16 cellular contexts compared by ENCODE assay signal in the genomic region with DNA sequence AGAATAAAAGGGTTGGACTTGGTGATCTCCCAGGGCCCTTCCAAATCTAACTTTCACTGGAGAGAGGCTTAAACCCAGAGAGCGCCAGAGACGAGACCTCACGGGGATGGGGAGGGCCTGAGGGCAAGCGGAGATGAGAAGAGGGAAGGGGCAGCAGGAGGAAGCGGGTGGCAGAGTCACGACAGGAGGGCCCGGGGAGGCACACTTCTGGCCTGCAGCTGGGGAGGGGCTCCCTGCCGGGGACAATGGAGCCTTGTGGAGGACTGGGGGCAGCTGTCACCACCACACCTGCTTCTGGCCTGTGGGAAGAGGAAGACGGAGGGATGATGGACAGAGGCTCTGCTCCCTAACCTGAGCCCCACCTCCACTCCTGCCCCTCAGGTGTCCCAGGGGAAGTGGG. TPM values are rescaled to one million over a fixed set of nuclear protein-coding genes. Genes with fewer than 3 reads are reported as not detected.
DNase-seq lines count a peak whose midpoint lies in the region; ATAC-seq and TF ChIP-seq lines count a peak whose summit lies in the region.
"Had no signal": no experiment of that assay in that cellular context is flagged by ENCODE, and none has a peak within 500 bp of the region (broad histone marks: within the 10 kb centered on the region; RNA-seq: fewer than 3 reads in every experiment).

No MANE protein-coding gene starts in this region.

- H3K79me2 ChIP-seq in parathyroid adenoma: no peaks in the 10 kb centered on the region

- H3K9ac ChIP-seq in parathyroid adenoma: no peak overlapping the region
- H3K9ac ChIP-seq: KMS-11 had no signal

- H3K4me1 ChIP-seq in right atrium auricular region: peaks cover 0 to 92% of the 10 kb centered on the region in 2 donors
- H3K4me1 ChIP-seq in parathyroid adenoma: no peaks in the 10 kb centered on the region
- H3K4me1 ChIP-seq in uterus: peaks cover 0 to 4% of the 10 kb centered on the region in 2 donors

- TF ChIP-seq POLR2A in uterus (IDR thresholded peaks at IDR 0.05): no peak

- H3K27ac ChIP-seq in right atrium auricular region (peak overlapping the region; percentile 84 to 88), angular gyrus (ENCODE audit: low read depth, low read length) (peak overlapping the region; percentile 54), parathyroid adenoma (peak overlapping the region; percentile 36), uterus (peak overlapping the region; percentile 33 to 49)
- H3K27ac ChIP-seq: KMS-11 had no signal

- TF ChIP-seq CTCF in right atrium auricular region (IDR thresholded peaks at IDR 0.05) (no peak), parathyroid adenoma (IDR thresholded peaks at IDR 0.05) (no peak), uterus (IDR thresholded peaks at IDR 0.05) (no peak)

- DNase-seq in right atrium auricular region (ENCODE audit: low spot score) (no peak), cardiac septum (ENCODE audit: low spot score) (no peak), uterus (no peak), NCI-H2107 (lab: John Stamatoyannopoulos, UW) (no peak)
- DNase-seq: DMS 273 treated with DMSO at 0.1 percent for 48 hours; GDM1; NCI-H1694 treated with DMSO at 0.1 percent for 48 hours; NCI-H446; NK-92 treated with Interleukin-12 subunit alpha and Interleukin-12 subunit beta, amount 100 ng/mL, for 24 hours; PC-3 had no signal

- no peaks in the 10 kb centered on the region for H3K36me3 ChIP-seq in right atrium auricular region
- H3K36me3 ChIP-seq in parathyroid adenoma (ENCODE audit: control insufficient read depth, insufficient read depth, low read length): no peaks in the 10 kb centered on the region
- no peaks in the 10 kb centered on the region for H3K36me3 ChIP-seq in uterus

- H3K4me2 ChIP-seq in parathyroid adenoma (ENCODE audit: low read length): no peak overlapping the region
- H3K4me2 ChIP-seq: KMS-11 had no signal

- H3K4me3 ChIP-seq in right atrium auricular region (no peak overlapping the region), parathyroid adenoma (ENCODE audit: low read depth, low read length) (no peak overlapping the region), uterus (no peak overlapping the region)
- H3K4me3 ChIP-seq: GM12878, SK-N-MC had no signal

- intact Hi-C loops in cardiac septum (cut with DNase I): no loop called here
- intact Hi-C loops in uterus (cut with DNase I; ENCODE audit: low total_unique reads): no loop called here

- H3K27me3 ChIP-seq in right atrium auricular region: no peaks in the 10 kb centered on the region
- H3K27me3 ChIP-seq in parathyroid adenoma (ENCODE audit: control insufficient read depth, insufficient read depth, low read length): no peaks in the 10 kb centered on the region
- no peaks in the 10 kb centered on the region for H3K27me3 ChIP-seq in uterus

- H3K9me3 ChIP-seq in right atrium auricular region: no peaks in the 10 kb centered on the region
- H3K9me3 ChIP-seq in parathyroid adenoma (ENCODE audit: control insufficient read depth, low read length): no peaks in the 10 kb centered on the region
- no peaks in the 10 kb centered on the region for H3K9me3 ChIP-seq in uterus

- ATAC-seq in GM21717 (IDR thresholded peaks at IDR 0.05; ENCODE audit: unreplicated experiment): no peak
- ATAC-seq: GM12878, PC-3 had no signal

- no peak overlapping the region for H2AFZ ChIP-seq in parathyroid adenoma

RNA-seq across cellular contexts. Expression of a gene that starts 40.2 kb away (rescaled TPM):
- total RNA-seq in right atrium auricular region (10 to 100 TPM; 23.1 to 34.2 TPM), cardiac septum (28.8 TPM), uterus (100 to 1,000 TPM in 2 of 4 donors, 10 to 100 TPM in 2; 13.8 to 185 (median 94.2) TPM)

Comparison
In these comparisons a context has a peak if more than half of its experiments do, and no peak if none do; other contexts are left out.
1. H3K27ac ChIP-seq: peak in every context shown above with its lines; median percentile 86 in right atrium auricular region; 54 in angular gyrus; 41 in uterus; 36 in parathyroid adenoma.